ENCODE assay signal across 9 cellular contexts in genomic region chr5:14185336-14186131, GRCh38. TPM values are rescaled to one million over a fixed set of nuclear protein-coding genes. Genes with fewer than 3 reads are reported as not detected.
DNase-seq lines count a peak whose midpoint lies in the region; ATAC-seq and TF ChIP-seq lines count a peak whose summit lies in the region.
"Had no signal": no experiment of that assay in that cellular context is flagged by ENCODE, and none has a peak within 500 bp of the region (broad histone marks: within the 10 kb centered on the region; RNA-seq: fewer than 3 reads in every experiment).

No MANE protein-coding gene starts in this region.

- H3K9me3 ChIP-seq in BE2C, result no peaks in the 10 kb centered on the region

- H3K36me3 Mint-ChIP-seq in naive B cell, result peaks cover 0 to 4% of the 10 kb centered on the region in 2 donors
- no peaks in the 10 kb centered on the region for H3K36me3 Mint-ChIP-seq in effector memory CD8-positive, alpha-beta T cell (ENCODE audit: insufficient read depth)
- no peaks in the 10 kb centered on the region for H3K36me3 Mint-ChIP-seq in activated CD4-positive, alpha-beta memory T cell treated with anti-CD3 and anti-CD28 coated beads, Interleukin-2, amount 10 ng/mL, durations not matched to agents 7 days and 5 days (ENCODE audit: low read depth)

- H3K4me1 Mint-ChIP-seq in naive B cell, result peaks cover 63 to 93% (median 90%) of the 10 kb centered on the region in 3 donors
- H3K4me1 Mint-ChIP-seq in effector memory CD8-positive, alpha-beta T cell (ENCODE audit: low read depth in 2 of 2), result peaks cover 0 to 9% of the 10 kb centered on the region in 2 donors
- H3K4me1 Mint-ChIP-seq in activated CD4-positive, alpha-beta memory T cell treated with anti-CD3 and anti-CD28 coated beads, Interleukin-2, amount 10 ng/mL, durations not matched to agents 7 days and 5 days, result no peaks in the 10 kb centered on the region

- POLR2A ChIA-PET in activated CD4-positive, alpha-beta memory T cell treated with anti-CD3 and anti-CD28 coated beads, Interleukin-2, amount 10 ng/mL, durations not matched to agents 7 days and 5 days (lab: Charles Lee), result no interaction called here

- no peaks in the 10 kb centered on the region for H3K9me3 Mint-ChIP-seq in naive B cell
- H3K9me3 Mint-ChIP-seq in effector memory CD8-positive, alpha-beta T cell, result no peaks in the 10 kb centered on the region
- no peaks in the 10 kb centered on the region for H3K9me3 Mint-ChIP-seq in activated CD4-positive, alpha-beta memory T cell treated with anti-CD3 and anti-CD28 coated beads, Interleukin-2, amount 10 ng/mL, durations not matched to agents 7 days and 5 days

- ATAC-seq in naive B cell (ENCODE audit: low read depth in 2 of 2) (no peak), HG02973 (IDR thresholded peaks at IDR 0.05; ENCODE audit: unreplicated experiment) (no peak)
- ATAC-seq in effector memory CD8-positive, alpha-beta T cell (replicated peaks), result no peak
- ATAC-seq: activated CD8-positive, alpha-beta T cell treated with anti-CD3 and anti-CD28 coated beads, Interleukin-2, amount 10 ng/mL, durations not matched to agents 7 days and 5 days had no signal

- CTCF ChIA-PET in activated CD4-positive, alpha-beta memory T cell treated with anti-CD3 and anti-CD28 coated beads, Interleukin-2, amount 10 ng/mL, durations not matched to agents 7 days and 5 days (lab: Charles Lee), result no interaction called here

- H3K27me3 ChIP-seq in BE2C, result no peaks in the 10 kb centered on the region

- H3K36me3 ChIP-seq in BE2C, result no peaks in the 10 kb centered on the region

- no peak for TF ChIP-seq CTCF in BE2C (IDR thresholded peaks at IDR 0.05; ENCODE audit: low read depth, low read length)
- TF ChIP-seq CTCF in epithelial cell of esophagus (IDR thresholded peaks at IDR 0.05; ENCODE audit: insufficient read depth, low read depth, low read length, missing control alignments), result no peak

- no peaks in the 10 kb centered on the region for H3K27me3 Mint-ChIP-seq in naive B cell
- H3K27me3 Mint-ChIP-seq in effector memory CD8-positive, alpha-beta T cell, result peaks cover 13 to 20% of the 10 kb centered on the region in 2 donors
- peaks cover 2% of the 10 kb centered on the region for H3K27me3 Mint-ChIP-seq in activated CD4-positive, alpha-beta memory T cell treated with anti-CD3 and anti-CD28 coated beads, Interleukin-2, amount 10 ng/mL, durations not matched to agents 7 days and 5 days

- peaks cover 29% of the 10 kb centered on the region for H3K4me1 ChIP-seq in BE2C

- peak overlapping the region in 5 of 6 donors; percentile 59 to 85 (median 76) for H3K27ac Mint-ChIP-seq in naive B cell
- no peak overlapping the region for H3K27ac Mint-ChIP-seq in effector memory CD8-positive, alpha-beta T cell
- no peak overlapping the region for H3K27ac Mint-ChIP-seq in activated CD4-positive, alpha-beta memory T cell treated with anti-CD3 and anti-CD28 coated beads, Interleukin-2, amount 10 ng/mL, durations not matched to agents 7 days and 5 days
- H3K27ac Mint-ChIP-seq: activated CD8-positive, alpha-beta T cell treated with anti-CD3 and anti-CD28 coated beads, Interleukin-2, amount 10 ng/mL, durations not matched to agents 7 days and 5 days had no signal

- DNase-seq in BE2C, result peak; percentile 48
- peak; percentile 89 for DNase-seq in NCI-H510A treated with DMSO at 0.1 percent for 48 hours (lab: John Stamatoyannopoulos, UW)
- DNase-seq in epithelial cell of esophagus (ENCODE audit: low read depth), result peak; percentile 86
- DNase-seq in naive B cell, result no peak
- no peak for DNase-seq in T-helper 2 cell
- no peak for DNase-seq in effector memory CD8-positive, alpha-beta T cell
- no peak for DNase-seq in activated CD4-positive, alpha-beta memory T cell treated with anti-CD3 and anti-CD28 coated beads, Interleukin-2, amount 10 ng/mL, durations not matched to agents 7 days and 5 days
- DNase-seq: activated CD8-positive, alpha-beta T cell treated with anti-CD3 and anti-CD28 coated beads, Interleukin-2, amount 10 ng/mL, durations not matched to agents 7 days and 5 days had no signal

- H3K4me3 ChIP-seq in BE2C (ENCODE audit: low read depth, low read length) (no peak overlapping the region), epithelial cell of esophagus (ENCODE audit: low read length) (no peak overlapping the region)

- H3K4me3 Mint-ChIP-seq in naive B cell, result peak overlapping the region in 1 of 8 donors; percentile 49
- no peak overlapping the region for H3K4me3 Mint-ChIP-seq in effector memory CD8-positive, alpha-beta T cell
- H3K4me3 Mint-ChIP-seq in activated CD4-positive, alpha-beta memory T cell treated with anti-CD3 and anti-CD28 coated beads, Interleukin-2, amount 10 ng/mL, durations not matched to agents 7 days and 5 days, result no peak overlapping the region
- H3K4me3 Mint-ChIP-seq: activated CD8-positive, alpha-beta T cell treated with anti-CD3 and anti-CD28 coated beads, Interleukin-2, amount 10 ng/mL, durations not matched to agents 7 days and 5 days had no signal

RNA-seq across cellular contexts. Expression of gene TRIO, which starts 42.4 kb away (rescaled TPM):
- polyA plus RNA-seq in BE2C (2012; ENCODE audit: insufficient read depth, insufficient read length, low read depth), result 169 TPM
- polyA plus RNA-seq in naive B cell (ENCODE audit: low read depth in 6 of 6), result 10 to 100 TPM in 4 of 6 donors, 1 to 10 TPM in 2; 7.3 to 16.4 (median 11.1) TPM
- 1 to 10 TPM; 8.1 to 8.3 TPM for total RNA-seq in activated CD4-positive, alpha-beta memory T cell treated with anti-CD3 and anti-CD28 coated beads, Interleukin-2, amount 10 ng/mL, durations not matched to agents 7 days and 5 days

Comparison
In these comparisons a context has a peak if more than half of its experiments do, and no peak if none do; other contexts are left out.
1. DNase-seq: peak in BE2C (single experiment), NCI-H510A treated with DMSO at 0.1 percent for 48 hours (single experiment) and epithelial cell of esophagus (single experiment); none in naive B cell (single experiment), T-helper 2 cell (0 of 5), effector memory CD8-positive, alpha-beta T cell (0 of 3) and activated CD4-positive, alpha-beta memory T cell treated with anti-CD3 and anti-CD28 coated beads, Interleukin-2, amount 10 ng/mL, durations not matched to agents 7 days and 5 days (single experiment).
2. H3K27ac Mint-ChIP-seq: peak in naive B cell (5 of 6); none in effector memory CD8-positive, alpha-beta T cell (0 of 2) and activated CD4-positive, alpha-beta memory T cell treated with anti-CD3 and anti-CD28 coated beads, Interleukin-2, amount 10 ng/mL, durations not matched to agents 7 days and 5 days (single experiment).